Comparison of ENCODE assay signal across 31 cellular contexts in genomic region chr4:98645527-98645926, GRCh38.
"Had no signal": no experiment of that assay in that cellular context is flagged by ENCODE, and none has a peak within 500 bp of the region (broad histone marks: within the 10 kb centered on the region; RNA-seq: fewer than 3 reads in every experiment).

No MANE protein-coding gene starts in this region.

- H3K27me3 ChIP-seq: brain microvascular endothelial cell, esophagus muscularis mucosa, foreskin keratinocyte, heart left ventricle, stomach had no signal

- H3K9me3 ChIP-seq: esophagus muscularis mucosa, heart left ventricle, psoas muscle, stomach, thoracic aorta had no signal

- H3K4me3 ChIP-seq: esophagus muscularis mucosa, heart left ventricle, psoas muscle, smooth muscle cell, stomach, thoracic aorta had no signal

- H3K9ac ChIP-seq: parathyroid adenoma had no signal

- H3K36me3 ChIP-seq: brain microvascular endothelial cell, esophagus muscularis mucosa, heart left ventricle, stomach, thoracic aorta had no signal

- H3K79me2 ChIP-seq: parathyroid adenoma had no signal

- H2AFZ ChIP-seq: parathyroid adenoma had no signal

- DNase-seq: activated CD4-positive, alpha-beta memory T cell treated with anti-CD3 and anti-CD28 coated beads, Interleukin-2, amount 10 ng/mL, durations not matched to agents 7 days and 5 days; activated CD4-positive, alpha-beta T cell treated with anti-CD3 and anti-CD28 coated beads, Interleukin-2, amount 10 ng/mL, durations not matched to agents 7 days and 5 days; activated CD4-positive, CD25-positive, alpha-beta regulatory T cell treated with anti-CD3 and anti-CD28 coated beads, Interleukin-2, amount 50 U/mL, for 72 hours; activated CD8-positive, alpha-beta memory T cell treated with anti-CD3 and anti-CD28 coated beads, Interleukin-2, amount 50 U/mL, for 48 hours; activated gamma-delta T cell; activated naive CD4-positive, alpha-beta T cell treated with anti-CD3 and anti-CD28 coated beads, Interleukin-2, amount 10 ng/mL, durations not matched to agents 7 days and 5 days; activated naive CD8-positive, alpha-beta T cell treated with anti-CD3 and anti-CD28 coated beads, Interleukin-2, amount 10 ng/mL, durations not matched to agents 7 days and 5 days; activated T-cell treated with anti-CD3 and anti-CD28 coated beads, Interleukin-2, amount 50 U/mL, for 24 hours; brain microvascular endothelial cell; cortex of kidney; effector CD4-positive, alpha-beta T cell; foreskin keratinocyte; heart left ventricle; hypothalamus; immature natural killer cell; kidney; naive thymus-derived CD4-positive, alpha-beta T cell; occipital lobe; psoas muscle; stimulated activated CD4-positive, alpha-beta T cell treated with anti-CD3 and anti-CD28 coated beads, Interleukin-15, amount 100 ng/mL, for 24 hours; stimulated activated CD4-positive, alpha-beta T cell treated with anti-CD3 and anti-CD28 coated beads, Interleukin-2, amount 100 ng/mL, for 24 hours; stimulated activated naive B cell treated with anti-CD40 and anti-IgM and Interleukin-4, amounts not matched to agents 10 μg/mL and 1 μg/mL and 100 μg/mL, for 72 hours; stomach; trophoblast cell had no signal

- H3K27ac ChIP-seq: brain microvascular endothelial cell, esophagus muscularis mucosa, foreskin keratinocyte, heart left ventricle, parathyroid adenoma, psoas muscle, stomach, thoracic aorta, VCaP had no signal

- H3K4me1 ChIP-seq: parathyroid adenoma, psoas muscle had no signal

- H3K4me3 Mint-ChIP-seq: activated CD4-positive, alpha-beta memory T cell treated with anti-CD3 and anti-CD28 coated beads, Interleukin-2, amount 10 ng/mL, durations not matched to agents 7 days and 5 days; activated CD4-positive, alpha-beta T cell treated with anti-CD3 and anti-CD28 coated beads, Interleukin-2, amount 10 ng/mL, durations not matched to agents 7 days and 5 days; activated naive CD4-positive, alpha-beta T cell treated with anti-CD3 and anti-CD28 coated beads, Interleukin-2, amount 10 ng/mL, durations not matched to agents 7 days and 5 days; activated naive CD8-positive, alpha-beta T cell treated with anti-CD3 and anti-CD28 coated beads, Interleukin-2, amount 10 ng/mL, durations not matched to agents 7 days and 5 days; activated T-cell treated with anti-CD3 and anti-CD28 coated beads, Interleukin-2, amount 50 U/mL, for 24 hours; immature natural killer cell; mesothelial cell of epicardium; neural crest cell; stimulated activated naive B cell treated with anti-CD40 and anti-IgM and Interleukin-4, amounts not matched to agents 10 μg/mL and 1 μg/mL and 100 μg/mL, for 72 hours had no signal

- H3K27ac Mint-ChIP-seq: activated CD4-positive, alpha-beta memory T cell treated with anti-CD3 and anti-CD28 coated beads, Interleukin-2, amount 10 ng/mL, durations not matched to agents 7 days and 5 days; activated CD4-positive, alpha-beta T cell treated with anti-CD3 and anti-CD28 coated beads, Interleukin-2, amount 10 ng/mL, durations not matched to agents 7 days and 5 days; activated naive CD4-positive, alpha-beta T cell treated with anti-CD3 and anti-CD28 coated beads, Interleukin-2, amount 10 ng/mL, durations not matched to agents 7 days and 5 days; activated naive CD8-positive, alpha-beta T cell treated with anti-CD3 and anti-CD28 coated beads, Interleukin-2, amount 10 ng/mL, durations not matched to agents 7 days and 5 days; mesothelial cell of epicardium; stimulated activated naive B cell treated with anti-CD40 and anti-IgM and Interleukin-4, amounts not matched to agents 10 μg/mL and 1 μg/mL and 100 μg/mL, for 72 hours had no signal

- H3K4me2 ChIP-seq: smooth muscle cell had no signal

- H3K27me3 Mint-ChIP-seq: activated CD4-positive, alpha-beta memory T cell treated with anti-CD3 and anti-CD28 coated beads, Interleukin-2, amount 10 ng/mL, durations not matched to agents 7 days and 5 days; activated CD4-positive, alpha-beta T cell treated with anti-CD3 and anti-CD28 coated beads, Interleukin-2, amount 10 ng/mL, durations not matched to agents 7 days and 5 days; activated naive CD4-positive, alpha-beta T cell treated with anti-CD3 and anti-CD28 coated beads, Interleukin-2, amount 10 ng/mL, durations not matched to agents 7 days and 5 days; activated naive CD8-positive, alpha-beta T cell treated with anti-CD3 and anti-CD28 coated beads, Interleukin-2, amount 10 ng/mL, durations not matched to agents 7 days and 5 days; activated T-cell treated with anti-CD3 and anti-CD28 coated beads, Interleukin-2, amount 50 U/mL, for 24 hours; naive thymus-derived CD4-positive, alpha-beta T cell; stimulated activated naive B cell treated with anti-CD40 and anti-IgM and Interleukin-4, amounts not matched to agents 10 μg/mL and 1 μg/mL and 100 μg/mL, for 72 hours had no signal

- H3K9me3 Mint-ChIP-seq: activated CD4-positive, alpha-beta memory T cell treated with anti-CD3 and anti-CD28 coated beads, Interleukin-2, amount 10 ng/mL, durations not matched to agents 7 days and 5 days; activated naive CD8-positive, alpha-beta T cell treated with anti-CD3 and anti-CD28 coated beads, Interleukin-2, amount 10 ng/mL, durations not matched to agents 7 days and 5 days; activated T-cell treated with anti-CD3 and anti-CD28 coated beads, Interleukin-2, amount 50 U/mL, for 24 hours; immature natural killer cell; neural crest cell had no signal

- ATAC-seq: foreskin keratinocyte; heart left ventricle; naive thymus-derived CD4-positive, alpha-beta T cell; psoas muscle; stimulated activated naive B cell treated with anti-CD40 and anti-IgM and Interleukin-4, amounts not matched to agents 10 μg/mL and 1 μg/mL and 100 μg/mL, for 72 hours had no signal

- H3K36me3 Mint-ChIP-seq: immature natural killer cell, mesothelial cell of epicardium had no signal
